ENCODE assay signal across 8 cellular contexts in the genomic region with DNA sequence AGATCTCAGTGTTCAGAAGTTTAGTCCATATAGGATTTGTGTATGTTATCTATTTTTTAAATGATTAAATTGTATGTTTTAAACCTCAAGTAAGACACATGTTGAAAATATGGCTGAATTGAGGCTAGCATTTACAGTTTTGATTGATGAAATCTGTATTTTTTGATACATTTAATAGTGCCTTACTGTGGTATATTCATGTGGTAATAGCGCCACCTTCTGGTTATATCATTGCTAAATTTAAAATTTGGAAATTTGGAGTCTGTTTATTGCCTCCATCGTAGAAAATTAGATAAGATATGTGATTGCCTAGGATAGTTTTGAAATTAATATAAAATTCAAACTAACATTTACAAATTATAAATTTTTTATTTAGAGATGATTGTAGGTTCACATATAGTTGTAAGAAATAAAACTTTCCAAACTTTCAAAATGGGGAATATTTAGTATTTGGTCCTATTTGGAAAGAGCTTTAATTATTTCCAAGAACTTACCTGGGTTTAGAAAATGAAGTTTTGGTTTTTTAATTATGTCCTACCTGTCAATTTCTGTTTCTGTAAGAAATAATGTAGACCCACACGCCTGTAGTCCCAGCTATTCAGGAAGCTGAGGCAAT. TPM values are rescaled to one million over a fixed set of nuclear protein-coding genes. Genes with fewer than 3 reads are reported as not detected.
DNase-seq lines count a peak whose midpoint lies in the region; ATAC-seq, FAIRE-seq and TF ChIP-seq lines count a peak whose summit lies in the region.

No MANE protein-coding gene starts in this region.

- H3K4me1 Mint-ChIP-seq in activated CD8-positive, alpha-beta T cell treated with anti-CD3 and anti-CD28 coated beads, Interleukin-2, amount 10 ng/mL, durations not matched to agents 7 days and 5 days (ENCODE audit: low read depth), result no peaks in the 10 kb centered on the region

- no peak overlapping the region for H3K4me3 ChIP-seq in GM06990 (replicated peaks; ENCODE audit: low read depth, low read length)
- no peak overlapping the region for H3K4me3 ChIP-seq in left ventricle myocardium inferior
- H3K4me3 ChIP-seq in testis, result no peak overlapping the region

- ATAC-seq in activated CD8-positive, alpha-beta T cell treated with anti-CD3 and anti-CD28 coated beads, Interleukin-2, amount 10 ng/mL, durations not matched to agents 7 days and 5 days, result peak; percentile 55
- ATAC-seq in HG02623 (IDR thresholded peaks at IDR 0.05; ENCODE audit: unreplicated experiment), result no peak

- DNase-seq in GM06990 (ENCODE audit: extremely low read depth, insufficient read length), result no peak
- DNase-seq in NCI-H128 (lab: John Stamatoyannopoulos, UW; ENCODE audit: unreplicated experiment), result peak; percentile 1
- no peak for DNase-seq in activated CD8-positive, alpha-beta T cell treated with anti-CD3 and anti-CD28 coated beads, Interleukin-2, amount 10 ng/mL, durations not matched to agents 7 days and 5 days
- no peak for DNase-seq in left ventricle myocardium inferior
- DNase-seq in testis, result no peak
- DNase-seq in iPS-NIHi7 (ENCODE audit: extremely low spot score), result no peak
- DNase-seq in urothelium cell line (ENCODE audit: low spot score), result no peak

- 47 to 56% methylated on average over 3 of the region's 3 CpGs for WGBS in testis, 2 donors

- H3K27me3 ChIP-seq in GM06990 (replicated peaks; ENCODE audit: control insufficient read depth, insufficient read depth, low read length) (no peaks in the 10 kb centered on the region), left ventricle myocardium inferior (ENCODE audit: low read depth) (no peaks in the 10 kb centered on the region), testis (no peaks in the 10 kb centered on the region)

- peaks cover 4% of the 10 kb centered on the region for H3K27me3 Mint-ChIP-seq in activated CD8-positive, alpha-beta T cell treated with anti-CD3 and anti-CD28 coated beads, Interleukin-2, amount 10 ng/mL, durations not matched to agents 7 days and 5 days (ENCODE audit: low read depth)

- TF ChIP-seq CTCF in GM06990 (IDR thresholded peaks at IDR 0.05; ENCODE audit: insufficient read depth, low read length, poor library complexity, severe bottlenecking) (peak; percentile 30), left ventricle myocardium inferior (IDR thresholded peaks at IDR 0.05; ENCODE audit: borderline replicate concordance) (peak; percentile 74), testis (IDR thresholded peaks at IDR 0.05) (peak; percentile 47 to 82 (median 62))

- H3K9me3 ChIP-seq in left ventricle myocardium inferior (replicated peaks), result peaks cover 9% of the 10 kb centered on the region
- H3K9me3 ChIP-seq in testis, result no peaks in the 10 kb centered on the region

- POLR2A ChIA-PET in activated CD8-positive, alpha-beta T cell treated with anti-CD3 and anti-CD28 coated beads, Interleukin-2, amount 10 ng/mL, durations not matched to agents 7 days and 5 days (lab: Charles Lee), result no interaction called here

- intact Hi-C loops in left ventricle myocardium inferior (cut with micrococcal nuclease), result loop anchor here (2.0 to 5.0 kb wide), 2 partner anchors 93 to 137 kb away; no protein-coding TSS in a partner anchor
- intact Hi-C loops in testis (cut with DNase I; ENCODE audit: low total_unique reads), result loop anchor here (5.0 to 10.0 kb wide), 2 partner anchors 91 to 138 kb away; no protein-coding TSS in a partner anchor

- no peaks in the 10 kb centered on the region for H3K4me1 ChIP-seq in left ventricle myocardium inferior
- no peaks in the 10 kb centered on the region for H3K4me1 ChIP-seq in testis

- no peaks in the 10 kb centered on the region for H3K9me3 Mint-ChIP-seq in activated CD8-positive, alpha-beta T cell treated with anti-CD3 and anti-CD28 coated beads, Interleukin-2, amount 10 ng/mL, durations not matched to agents 7 days and 5 days (ENCODE audit: insufficient read depth)

- H3K36me3 ChIP-seq in GM06990 (ENCODE audit: control insufficient read depth, insufficient read depth, low read length) (no peaks in the 10 kb centered on the region), left ventricle myocardium inferior (peaks cover 27% of the 10 kb centered on the region), testis (ENCODE audit: low read depth, missing control alignments) (no peaks in the 10 kb centered on the region)

- CTCF ChIA-PET in activated CD8-positive, alpha-beta T cell treated with anti-CD3 and anti-CD28 coated beads, Interleukin-2, amount 10 ng/mL, durations not matched to agents 7 days and 5 days (lab: Charles Lee), result interaction anchor here (0.6 to 4.3 kb wide), 38 partner anchors 11 to 167 kb away, joined by 3 to 78 read pairs (median 4); a partner anchor contains a TSS

- H3K4me3 Mint-ChIP-seq in activated CD8-positive, alpha-beta T cell treated with anti-CD3 and anti-CD28 coated beads, Interleukin-2, amount 10 ng/mL, durations not matched to agents 7 days and 5 days, result no peak overlapping the region

- no peak overlapping the region for H3K27ac ChIP-seq in left ventricle myocardium inferior (replicated peaks)
- no peak overlapping the region for H3K27ac ChIP-seq in testis

- no peak for TF ChIP-seq POLR2A in testis (IDR thresholded peaks at IDR 0.05)

- no peak for FAIRE-seq in urothelium cell line (lab: Jason Lieb, UNC)

- no peaks in the 10 kb centered on the region for H3K36me3 Mint-ChIP-seq in activated CD8-positive, alpha-beta T cell treated with anti-CD3 and anti-CD28 coated beads, Interleukin-2, amount 10 ng/mL, durations not matched to agents 7 days and 5 days (ENCODE audit: low read depth)

- no peak overlapping the region for H3K27ac Mint-ChIP-seq in activated CD8-positive, alpha-beta T cell treated with anti-CD3 and anti-CD28 coated beads, Interleukin-2, amount 10 ng/mL, durations not matched to agents 7 days and 5 days

RNA-seq across cellular contexts. Expression of a gene that starts 19.1 kb away (rescaled TPM):
- total RNA-seq in activated CD8-positive, alpha-beta T cell treated with anti-CD3 and anti-CD28 coated beads, Interleukin-2, amount 10 ng/mL, durations not matched to agents 7 days and 5 days, result not detected
- 0.27 TPM for total RNA-seq in left ventricle myocardium inferior
- total RNA-seq in testis, result 1 to 10 TPM in 1 of 2 donors, not detected in 1; 1.4 TPM
- 2.3 TPM for polyA plus RNA-seq in testis (ENCODE audit: insufficient read depth, low read depth, low replicate concordance)

RNA-seq across cellular contexts. Expression of a gene that starts 26.0 kb away (rescaled TPM):
- not detected for total RNA-seq in activated CD8-positive, alpha-beta T cell treated with anti-CD3 and anti-CD28 coated beads, Interleukin-2, amount 10 ng/mL, durations not matched to agents 7 days and 5 days
- total RNA-seq in left ventricle myocardium inferior (62.6 TPM), testis (10 to 100 TPM; 21.3 to 27.3 TPM)
- 105 TPM for polyA plus RNA-seq in testis (ENCODE audit: insufficient read depth, low read depth, low replicate concordance)

Comparison
In these comparisons a context has a peak if more than half of its experiments do, and no peak if none do; other contexts are left out.
1. RNA of a gene that starts 26.0 kb away (total RNA-seq): 62.6 TPM in left ventricle myocardium inferior (single experiment) and 21.3 to 27.3 TPM in testis; not detected in activated CD8-positive, alpha-beta T cell treated with anti-CD3 and anti-CD28 coated beads, Interleukin-2, amount 10 ng/mL, durations not matched to agents 7 days and 5 days; every median in the first group is over 10 times any median in the second.
2. Peak in every context shown above with its lines, with median percentiles within 50 percentile points of each other: CTCF ChIP-seq.